Comparison of ENCODE assay signal across 11 cellular contexts in genomic region chr17:16377804-16378400, GRCh38. TPM values are rescaled to one million over a fixed set of nuclear protein-coding genes. Genes with fewer than 3 reads are reported as not detected.
DNase-seq lines count a peak whose midpoint lies in the region; ATAC-seq and TF ChIP-seq lines count a peak whose summit lies in the region.
"Had no signal": no experiment of that assay in that cellular context is flagged by ENCODE, and none has a peak within 500 bp of the region (broad histone marks: within the 10 kb centered on the region; RNA-seq: fewer than 3 reads in every experiment).

No MANE protein-coding gene starts in this region.

- TF ChIP-seq POLR2A in adrenal gland (IDR thresholded peaks at IDR 0.05), result no peak

- H3K4me3 ChIP-seq in adrenal gland (no peak overlapping the region), parathyroid adenoma (ENCODE audit: low read depth, low read length) (no peak overlapping the region)
- H3K4me3 ChIP-seq: coronary artery had no signal

- peak overlapping the region in 3 of 5 donors; percentile 23 to 36 (median 25) for H3K27ac ChIP-seq in adrenal gland
- peak overlapping the region; percentile 17 for H3K27ac ChIP-seq in parathyroid adenoma

- H2AFZ ChIP-seq in parathyroid adenoma, result peak overlapping the region; percentile 29

- peak; percentile 66 for DNase-seq in Ammon's horn (ENCODE audit: low spot score)
- no peak for DNase-seq in adrenal gland
- DNase-seq in fibroblast of peridontal ligament (ENCODE audit: extremely low read depth), result peak; percentile 94
- DNase-seq in NCI-H748 (lab: John Stamatoyannopoulos, UW; ENCODE audit: unreplicated experiment), result no peak
- DNase-seq in activated T-cell treated with anti-CD3 and anti-CD28 coated beads for 4 hours, result no peak
- DNase-seq: activated T-cell treated with anti-CD3 and anti-CD28 coated beads, Interleukin-2, amount 50 U/mL, for 24 hours; NCI-H1417 treated with DMSO at 0.1 percent for 48 hours had no signal

- WGBS in adrenal gland, 4 donors, result 46 to 69% (median 53%) methylated on average over 3 of the region's 3 CpGs

- H3K27me3 ChIP-seq in adrenal gland (no peaks in the 10 kb centered on the region), parathyroid adenoma (ENCODE audit: control insufficient read depth, insufficient read depth, low read length) (no peaks in the 10 kb centered on the region)

- intact Hi-C loops in adrenal gland (cut with DNase I), result loop anchor here in 1 of 2 donors (10.0 kb wide), 1 partner anchor 137 kb away; no protein-coding TSS in a partner anchor

- H3K36me3 ChIP-seq in adrenal gland (replicated peaks in 1 of 2) (peaks cover 0 to 14% of the 10 kb centered on the region in 2 donors), parathyroid adenoma (ENCODE audit: control insufficient read depth, insufficient read depth, low read length) (no peaks in the 10 kb centered on the region)

- ATAC-seq in HG02798 (IDR thresholded peaks at IDR 0.05; ENCODE audit: poor library complexity, unreplicated experiment) (no peak), HG03460 (IDR thresholded peaks at IDR 0.05; ENCODE audit: unreplicated experiment) (no peak)

- H3K79me2 ChIP-seq in parathyroid adenoma, result peaks cover 12% of the 10 kb centered on the region

- no peak overlapping the region for H3K9ac ChIP-seq in parathyroid adenoma

- peaks cover 13 to 16% of the 10 kb centered on the region in 2 donors for H3K4me1 ChIP-seq in adrenal gland (replicated peaks in 1 of 2)
- H3K4me1 ChIP-seq in parathyroid adenoma, result no peaks in the 10 kb centered on the region

- H3K9me3 ChIP-seq in adrenal gland (replicated peaks in 1 of 3), result no peaks in the 10 kb centered on the region
- H3K9me3 ChIP-seq in parathyroid adenoma (ENCODE audit: control insufficient read depth, low read length), result no peaks in the 10 kb centered on the region

- TF ChIP-seq CTCF in adrenal gland (IDR thresholded peaks at IDR 0.05) (no peak), parathyroid adenoma (IDR thresholded peaks at IDR 0.05) (no peak)

- H3K4me2 ChIP-seq in parathyroid adenoma (ENCODE audit: low read length), result no peak overlapping the region

RNA-seq across cellular contexts. Expression of gene UBB, which starts 3.0 kb away (rescaled TPM):
- total RNA-seq in adrenal gland, result 1,000 to 10,000 TPM; 1,297 to 2,928 (median 2,139) TPM
- 1,000 to 10,000 TPM in 2 of 3 donors, 100 to 1,000 TPM in 1; 588 to 2,867 (median 1,416) TPM for polyA plus RNA-seq in adrenal gland

RNA-seq across cellular contexts. Expression of gene CENPV, which starts 24.6 kb away (rescaled TPM):
- total RNA-seq in adrenal gland, result 10 to 100 TPM; 19.9 to 31.7 (median 25.8) TPM
- polyA plus RNA-seq in adrenal gland, result 10 to 100 TPM; 28.1 to 37.9 (median 32.9) TPM

RNA-seq across cellular contexts. Expression of gene TRPV2, which starts 37.5 kb away (rescaled TPM):
- 100 to 1,000 TPM in 1 of 8 donors, 10 to 100 TPM in 7; 34.1 to 110 (median 47.3) TPM for total RNA-seq in adrenal gland
- polyA plus RNA-seq in adrenal gland, result 10 to 100 TPM; 23.3 to 67.3 (median 61.7) TPM

Comparison
In these comparisons a context has a peak if more than half of its experiments do, and no peak if none do; other contexts are left out.
1. DNase-seq: peak in Ammon's horn (single experiment) and fibroblast of peridontal ligament (single experiment); none in adrenal gland (0 of 7), NCI-H748 (single experiment) and activated T-cell treated with anti-CD3 and anti-CD28 coated beads for 4 hours (single experiment).